11 cellular contexts compared by ENCODE assay signal in the genomic region with DNA sequence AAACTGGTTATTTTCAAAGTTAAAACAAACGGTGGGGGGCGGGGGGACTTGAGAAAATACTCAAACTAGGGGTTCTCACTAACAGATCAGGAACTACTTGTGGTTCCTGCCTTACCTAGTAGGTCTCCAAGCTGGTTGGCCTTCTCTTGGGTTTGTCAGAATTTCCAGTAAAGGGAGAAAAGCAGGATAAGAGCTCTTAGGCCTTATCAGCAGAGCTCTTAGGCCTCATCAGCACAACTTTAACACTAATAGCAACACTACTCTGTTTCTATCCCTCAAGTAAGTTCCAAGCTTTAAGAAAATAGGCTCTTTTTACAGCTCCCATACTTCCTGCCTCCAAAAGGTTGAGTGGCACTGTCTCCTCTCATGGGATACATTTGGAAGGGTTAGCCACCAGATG. TPM values are rescaled to one million over a fixed set of nuclear protein-coding genes. Genes with fewer than 3 reads are reported as not detected.
A peak's percentile ranks its signal among the peaks of the same experiment; 100 is the strongest.
DNase-seq lines count a peak whose midpoint lies in the region; ATAC-seq and TF ChIP-seq lines count a peak whose summit lies in the region.
"Had no signal": no experiment of that assay in that cellular context is flagged by ENCODE, and none has a peak within 500 bp of the region (broad histone marks: within the 10 kb centered on the region; RNA-seq: fewer than 3 reads in every experiment).

No MANE protein-coding gene starts in this region.

- no peaks in the 10 kb centered on the region for H3K27me3 Mint-ChIP-seq in endodermal cell (ENCODE audit: insufficient read depth)

- no peaks in the 10 kb centered on the region for H3K27me3 ChIP-seq in endodermal cell (ENCODE audit: control insufficient read depth, insufficient read depth, low read length, poor library complexity, severe bottlenecking)
- H3K27me3 ChIP-seq in neutrophil, result no peaks in the 10 kb centered on the region

- peak overlapping the region; percentile 52 for H3K27ac Mint-ChIP-seq in endodermal cell

- TF ChIP-seq CTCF in endodermal cell (conservative IDR thresholded peaks at IDR 0.05) (no peak), neutrophil (IDR thresholded peaks at IDR 0.05) (no peak)

- H3K4me1 Mint-ChIP-seq in endodermal cell, result peaks cover 37% of the 10 kb centered on the region

- H3K9me3 Mint-ChIP-seq in endodermal cell, result no peaks in the 10 kb centered on the region

- H3K27ac ChIP-seq in endodermal cell (ENCODE audit: low read depth, low read length) (no peak overlapping the region), neutrophil (peak overlapping the region; percentile 57)

- H3K4me3 ChIP-seq in endodermal cell (ENCODE audit: low read length) (peak overlapping the region; percentile 16), neutrophil (ENCODE audit: low read depth in 1 of 2, low read length in 1 of 2) (no peak overlapping the region)

- in situ Hi-C loops in KBM-7 (cut with MboI; ENCODE audit: low pct_unique_long_range_greater_than_20kb, low sequenced_read_pairs), result no loop called here

- no peak overlapping the region for H3K4me3 Mint-ChIP-seq in endodermal cell

- no peak for ATAC-seq in HG03280 (IDR thresholded peaks at IDR 0.05; ENCODE audit: unreplicated experiment)

- DNase-seq in EL, result peak; percentile 15
- DNase-seq in OCI-M1 (lab: John Stamatoyannopoulos, UW), result peak; percentile 51
- DNase-seq in endodermal cell, result no peak
- DNase-seq in KBM-7, result no peak
- no peak for DNase-seq in LoVo (ENCODE audit: low spot score)
- DNase-seq in iPS-NIHi7 (ENCODE audit: extremely low spot score), result no peak
- DNase-seq: activated naive CD4-positive, alpha-beta T cell treated with anti-CD3 and anti-CD28 coated beads, Interleukin-2, amount 50 U/mL, for 16 hours; mammary epithelial cell; NCI-H69 had no signal

- H3K9me3 ChIP-seq in endodermal cell (ENCODE audit: control insufficient read depth, low read length) (no peaks in the 10 kb centered on the region), neutrophil (no peaks in the 10 kb centered on the region)

- H3K4me1 ChIP-seq in endodermal cell (ENCODE audit: control insufficient read depth, insufficient read depth, low read length), result no peaks in the 10 kb centered on the region
- H3K4me1 ChIP-seq in neutrophil (ENCODE audit: control insufficient read depth in 1 of 2, insufficient read depth in 1 of 2, low read depth in 1 of 2, low read length in 1 of 2), result peaks cover 22 to 33% of the 10 kb centered on the region in 2 experiments

- H3K36me3 Mint-ChIP-seq in endodermal cell (ENCODE audit: low read depth), result peaks cover 8% of the 10 kb centered on the region

- WGBS in endodermal cell (ENCODE audit: insufficient coverage in 1 of 2, insufficient read length in 1 of 2), 2 experiments, result 89 to 94% methylated on average over 2 of the region's 2 CpGs

- peaks cover 5% of the 10 kb centered on the region for H3K36me3 ChIP-seq in endodermal cell (ENCODE audit: control insufficient read depth, insufficient read depth, low read length)
- peaks cover 4% of the 10 kb centered on the region for H3K36me3 ChIP-seq in neutrophil

- H3K9ac ChIP-seq in endodermal cell (ENCODE audit: extremely low read depth, low read length, poor library complexity, severe bottlenecking), result no peak overlapping the region

RNA-seq across cellular contexts. Expression of a gene that starts 6.4 kb away (rescaled TPM):
- 10 to 100 TPM; 71.9 to 84.5 TPM for total RNA-seq in endodermal cell
- polyA plus RNA-seq in endodermal cell (2013, experiment 1 of 2), result 62.9 TPM
- polyA plus RNA-seq in endodermal cell (2013, experiment 2 of 2), result 60.6 TPM

Comparison
In these comparisons a context has a peak if more than half of its experiments do, and no peak if none do; other contexts are left out.
1. DNase-seq: peak in EL (single experiment) and OCI-M1 (single experiment); none in endodermal cell (single experiment), KBM-7 (single experiment), LoVo (single experiment) and iPS-NIHi7 (single experiment).